ENCODE assay signal across 26 cellular contexts in genomic region chr2:34838408-34838807, GRCh38.
"Had no signal": no experiment of that assay in that cellular context is flagged by ENCODE, and none has a peak within 500 bp of the region (broad histone marks: within the 10 kb centered on the region; RNA-seq: fewer than 3 reads in every experiment).

No MANE protein-coding gene starts in this region.

- DNase-seq: colonic mucosa; cortex of kidney; dermis blood vessel endothelial cell; dorsolateral prefrontal cortex; effector CD4-positive, alpha-beta T cell; effector CD8-positive, alpha-beta T cell; effector memory CD4-positive, alpha-beta T cell; effector memory CD8-positive, alpha-beta T cell; endodermal cell; erythroblast; esophagus squamous epithelium; foreskin keratinocyte; foreskin melanocyte; gastrocnemius medialis; glutamatergic neuron; head of caudate nucleus; heart left ventricle; heart right ventricle had no signal

- ATAC-seq: effector memory CD8-positive, alpha-beta T cell; esophagus mucosa; foreskin keratinocyte; gastrocnemius medialis; gastroesophageal sphincter; heart left ventricle; heart right ventricle had no signal

- H3K9me3 ChIP-seq: colonic mucosa, esophagus muscularis mucosa, esophagus squamous epithelium, gastrocnemius medialis had no signal

- H3K36me3 ChIP-seq: colonic mucosa, esophagus muscularis mucosa, esophagus squamous epithelium, gastrocnemius medialis, gastroesophageal sphincter, heart left ventricle, heart right ventricle had no signal

- H3K27ac ChIP-seq: colonic mucosa, coronary artery, dorsolateral prefrontal cortex, epithelial cell of prostate, esophagus muscularis mucosa, esophagus squamous epithelium, foreskin keratinocyte, gastrocnemius medialis, gastroesophageal sphincter, heart left ventricle, heart right ventricle had no signal

- H3K4me1 ChIP-seq: colonic mucosa, esophagus muscularis mucosa, esophagus squamous epithelium, foreskin keratinocyte, gastrocnemius medialis, gastroesophageal sphincter, heart left ventricle, heart right ventricle had no signal

- H3K27me3 ChIP-seq: colonic mucosa, dorsolateral prefrontal cortex, esophagus muscularis mucosa, esophagus squamous epithelium, foreskin keratinocyte, gastrocnemius medialis, gastroesophageal sphincter, heart left ventricle, heart right ventricle had no signal

- FAIRE-seq: colon, endometrium, endothelial cell of umbilical vein had no signal

- H3K4me3 ChIP-seq: colonic mucosa, coronary artery, dorsolateral prefrontal cortex, esophagus muscularis mucosa, esophagus squamous epithelium, gastrocnemius medialis, gastroesophageal sphincter, heart left ventricle, heart right ventricle had no signal
